1 cellular context compared by ENCODE assay signal in the genomic region with DNA sequence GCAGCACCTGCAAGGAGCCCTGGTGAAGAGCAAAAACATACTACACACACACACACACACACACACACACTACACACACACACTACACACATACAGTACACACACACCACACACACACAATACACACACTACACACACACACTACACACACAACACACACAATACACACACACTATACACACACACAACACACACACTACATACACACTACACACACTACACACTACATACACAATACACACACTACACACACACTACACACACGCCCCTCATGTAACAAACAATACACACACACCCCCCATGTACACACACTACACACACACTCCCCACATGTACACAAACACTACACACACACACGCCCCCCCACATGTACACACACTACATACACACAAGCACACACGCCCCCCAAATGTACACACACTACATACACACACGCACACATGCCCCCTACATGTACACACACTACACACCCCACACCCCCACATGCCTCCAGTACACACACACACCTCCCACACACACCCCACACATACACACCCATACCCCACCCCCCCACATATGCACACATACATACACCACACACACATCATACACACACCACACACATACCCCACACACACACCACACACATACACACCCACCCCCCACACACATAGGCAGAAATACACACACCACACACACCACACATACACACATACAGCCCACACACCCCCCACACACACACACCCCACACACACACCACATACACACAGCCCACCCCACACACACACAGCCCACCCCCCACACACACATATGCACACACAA.
TF ChIP-seq lines count a peak whose summit lies in the region.

No MANE protein-coding gene starts in this region.

TF ChIP-seq in IMR-90, 13 proteins besides CTCF, POLR2A, EP300 and RAD21:
- TF ChIP-seq NFE2L2 (IDR thresholded peaks at IDR 0.05; ENCODE audit: low read depth, low read length), result no peak
- TF ChIP-seq, protein P1, sequence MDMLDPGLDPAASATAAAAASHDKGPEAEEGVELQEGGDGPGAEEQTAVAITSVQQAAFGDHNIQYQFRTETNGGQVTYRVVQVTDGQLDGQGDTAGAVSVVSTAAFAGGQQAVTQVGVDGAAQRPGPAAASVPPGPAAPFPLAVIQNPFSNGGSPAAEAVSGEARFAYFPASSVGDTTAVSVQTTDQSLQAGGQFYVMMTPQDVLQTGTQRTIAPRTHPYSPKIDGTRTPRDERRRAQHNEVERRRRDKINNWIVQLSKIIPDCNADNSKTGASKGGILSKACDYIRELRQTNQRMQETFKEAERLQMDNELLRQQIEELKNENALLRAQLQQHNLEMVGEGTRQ (IDR thresholded peaks at IDR 0.05; ENCODE audit: low read depth, low read length), result no peak
- no peak for TF ChIP-seq MXI1 (IDR thresholded peaks at IDR 0.05; ENCODE audit: borderline replicate concordance, low read depth, low read length)
- no peak for TF ChIP-seq CEBPB (IDR thresholded peaks at IDR 0.05; ENCODE audit: low read depth, low read length)
- no peak for TF ChIP-seq RFX5 (IDR thresholded peaks at IDR 0.05; ENCODE audit: low read depth, low read length)
- TF ChIP-seq BHLHE40 (IDR thresholded peaks at IDR 0.05; ENCODE audit: low read depth, low read length), result no peak
- TF ChIP-seq RCOR1 (IDR thresholded peaks at IDR 0.05; ENCODE audit: insufficient replicate concordance, low read length), result no peak
- no peak for TF ChIP-seq CHD1 (IDR thresholded peaks at IDR 0.05; ENCODE audit: low read depth, low read length)
- no peak for TF ChIP-seq FOS (IDR thresholded peaks at IDR 0.05; ENCODE audit: low read depth, low read length)
- TF ChIP-seq MAFK (IDR thresholded peaks at IDR 0.05; ENCODE audit: low read depth, low read length), result no peak
- TF ChIP-seq, protein P2, sequence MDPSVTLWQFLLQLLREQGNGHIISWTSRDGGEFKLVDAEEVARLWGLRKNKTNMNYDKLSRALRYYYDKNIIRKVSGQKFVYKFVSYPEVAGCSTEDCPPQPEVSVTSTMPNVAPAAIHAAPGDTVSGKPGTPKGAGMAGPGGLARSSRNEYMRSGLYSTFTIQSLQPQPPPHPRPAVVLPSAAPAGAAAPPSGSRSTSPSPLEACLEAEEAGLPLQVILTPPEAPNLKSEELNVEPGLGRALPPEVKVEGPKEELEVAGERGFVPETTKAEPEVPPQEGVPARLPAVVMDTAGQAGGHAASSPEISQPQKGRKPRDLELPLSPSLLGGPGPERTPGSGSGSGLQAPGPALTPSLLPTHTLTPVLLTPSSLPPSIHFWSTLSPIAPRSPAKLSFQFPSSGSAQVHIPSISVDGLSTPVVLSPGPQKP (IDR thresholded peaks at IDR 0.05; ENCODE audit: borderline replicate concordance, low read depth, low read length), result no peak
- TF ChIP-seq SMC3 (IDR thresholded peaks at IDR 0.05; ENCODE audit: low read depth, low read length), result no peak
- no peak for TF ChIP-seq MAZ (IDR thresholded peaks at IDR 0.05; ENCODE audit: borderline replicate concordance, low read depth, low read length)
TF ChIP-seq in IMR-90: peak in this region for 0.
